Comparison of ENCODE assay signal across 8 cellular contexts in genomic region chr10:112184052-112184371, GRCh38.
DNase-seq lines count a peak whose midpoint lies in the region; TF ChIP-seq lines count a peak whose summit lies in the region.

No MANE protein-coding gene starts in this region.

- H3K79me2 ChIP-seq in Loucy (ENCODE audit: insufficient read depth, low read length) = peaks cover 10% of the 10 kb centered on the region

- peaks cover 6 to 20% (median 14%) of the 10 kb centered on the region in 11 experiments; a peak in 17 of 22 replicates for H3K36me3 ChIP-seq in BLaER1 treated with 17β-estradiol and CSF1 and Interleukin-3, amounts not matched to agents 10 nM and 100 nM
- no peaks in the 10 kb centered on the region for H3K36me3 ChIP-seq in Loucy (ENCODE audit: insufficient read depth, low read length)
- H3K36me3 ChIP-seq in duodenal mucosa (ENCODE audit: control insufficient read depth in 1 of 2, insufficient read depth in 2 of 2, low read length in 2 of 2) = peaks cover 0 to 7% of the 10 kb centered on the region in 2 donors

- H3K4me3 ChIP-seq in BLaER1 treated with 17β-estradiol and CSF1 and Interleukin-3, amounts not matched to agents 10 nM and 100 nM = peak overlapping the region; percentile 78 to 94 (median 88)
- H3K4me3 ChIP-seq in Loucy (ENCODE audit: low read length, poor library complexity, severe bottlenecking) (peak overlapping the region; percentile 84), duodenal mucosa (ENCODE audit: low read depth in 1 of 2, low read length in 2 of 2) (peak overlapping the region; percentile 87 to 97)

- H3K9me3 Mint-ChIP-seq in nephron progenitor cell = peaks cover 34% of the 10 kb centered on the region

- H3K9me2 ChIP-seq in Loucy (replicated peaks; ENCODE audit: low read depth, low read length) = no peaks in the 10 kb centered on the region

- no peak for TF ChIP-seq CTCF in Loucy (conservative IDR thresholded peaks at IDR 0.05; ENCODE audit: low read length)
- TF ChIP-seq CTCF in nephron progenitor cell (IDR thresholded peaks at IDR 0.05) = no peak

- peak overlapping the region; percentile 95 for H2AFZ ChIP-seq in Loucy (ENCODE audit: low read length)

- no peaks in the 10 kb centered on the region for H3K27me3 ChIP-seq in BLaER1 treated with 17β-estradiol and CSF1 and Interleukin-3, amounts not matched to agents 10 nM and 100 nM
- H3K27me3 ChIP-seq in Loucy (ENCODE audit: insufficient read depth, low read length, poor library complexity, severe bottlenecking) = no peaks in the 10 kb centered on the region
- H3K27me3 ChIP-seq in duodenal mucosa (ENCODE audit: control insufficient read depth in 1 of 2, insufficient read depth in 2 of 2, low read length in 2 of 2) = no peaks in the 10 kb centered on the region

- peaks cover 4% of the 10 kb centered on the region for H3K27me3 Mint-ChIP-seq in nephron progenitor cell (ENCODE audit: low read depth, poor library complexity)

- peaks cover 18% of the 10 kb centered on the region for H3K36me3 Mint-ChIP-seq in nephron progenitor cell (ENCODE audit: low read depth)

- no peaks in the 10 kb centered on the region for H4K20me1 ChIP-seq in BLaER1 treated with 17β-estradiol and CSF1 and Interleukin-3, amounts not matched to agents 10 nM and 100 nM
- no peaks in the 10 kb centered on the region for H4K20me1 ChIP-seq in Loucy (ENCODE audit: insufficient read depth, low read length, poor library complexity, severe bottlenecking)

- no peak for DNase-seq in nephron progenitor cell
- DNase-seq in cortex of kidney (lab: John Stamatoyannopoulos, UW) = no peak
- DNase-seq in KG1 (lab: John Stamatoyannopoulos, UW) = no peak
- no peak for DNase-seq in AG20443 (ENCODE audit: low spot score)
- no peak for DNase-seq in NCI-H1092 (lab: John Stamatoyannopoulos, UW)

- peaks cover 0 to 7% (median 0%) of the 10 kb centered on the region in 11 experiments; a peak in 6 of 22 replicates for H3K9me3 ChIP-seq in BLaER1 treated with 17β-estradiol and CSF1 and Interleukin-3, amounts not matched to agents 10 nM and 100 nM (replicated peaks in 1 of 11)
- H3K9me3 ChIP-seq in Loucy (ENCODE audit: insufficient read depth, low read depth, low read length) = no peaks in the 10 kb centered on the region
- peaks cover 0 to 1% of the 10 kb centered on the region in 2 donors for H3K9me3 ChIP-seq in duodenal mucosa (ENCODE audit: control insufficient read depth in 1 of 2, low read length in 2 of 2)

- peak overlapping the region; percentile 97 for H3K4me3 Mint-ChIP-seq in nephron progenitor cell

- peaks cover 6 to 20% (median 16%) of the 10 kb centered on the region in 10 experiments for H3K4me1 ChIP-seq in BLaER1 treated with 17β-estradiol and CSF1 and Interleukin-3, amounts not matched to agents 10 nM and 100 nM
- peaks cover 32% of the 10 kb centered on the region for H3K4me1 ChIP-seq in Loucy (ENCODE audit: insufficient read depth, low read length, poor library complexity, severe bottlenecking)
- H3K4me1 ChIP-seq in duodenal mucosa (ENCODE audit: control insufficient read depth in 1 of 2, insufficient read depth in 2 of 2, low read length in 2 of 2) = peaks cover 11 to 17% of the 10 kb centered on the region in 2 donors

- no peaks in the 10 kb centered on the region for H3F3A ChIP-seq in Loucy (ENCODE audit: low read depth)

- peak overlapping the region; percentile 87 for H3K27ac Mint-ChIP-seq in nephron progenitor cell

- peak overlapping the region; percentile 61 to 82 (median 79); a peak in 21 of 22 replicates for H3K27ac ChIP-seq in BLaER1 treated with 17β-estradiol and CSF1 and Interleukin-3, amounts not matched to agents 10 nM and 100 nM
- peak overlapping the region; percentile 26 for H3K27ac ChIP-seq in duodenal mucosa (ENCODE audit: low read depth, low read length)

- peak overlapping the region; percentile 79 to 95 (median 87) for H3K4me2 ChIP-seq in BLaER1 treated with 17β-estradiol and CSF1 and Interleukin-3, amounts not matched to agents 10 nM and 100 nM
- peak overlapping the region; percentile 84 for H3K4me2 ChIP-seq in Loucy (ENCODE audit: low read depth, low read length, poor library complexity, severe bottlenecking)

- H3K4me1 Mint-ChIP-seq in nephron progenitor cell = peaks cover 22% of the 10 kb centered on the region

- peak overlapping the region; percentile 76 to 87 (median 83) for H3K9ac ChIP-seq in BLaER1 treated with 17β-estradiol and CSF1 and Interleukin-3, amounts not matched to agents 10 nM and 100 nM
- H3K9ac ChIP-seq in Loucy (ENCODE audit: low read depth, low read length, poor library complexity, severe bottlenecking) = peak overlapping the region; percentile 83
- H3K9ac ChIP-seq in duodenal mucosa (ENCODE audit: low read depth in 1 of 2, low read length in 2 of 2) = peak overlapping the region; percentile 77 to 80
